10 cellular contexts compared by ENCODE assay signal in genomic region chr6:16591681-16592549, GRCh38.
DNase-seq lines count a peak whose midpoint lies in the region; ATAC-seq lines count a peak whose summit lies in the region.
"Had no signal": no experiment of that assay in that cellular context is flagged by ENCODE, and none has a peak within 500 bp of the region (broad histone marks: within the 10 kb centered on the region; RNA-seq: fewer than 3 reads in every experiment).

No MANE protein-coding gene starts in this region.

- peaks cover 25% of the 10 kb centered on the region for H3K4me1 Mint-ChIP-seq in activated CD8-positive, alpha-beta memory T cell treated with anti-CD3 and anti-CD28 coated beads, Interleukin-2, amount 10 ng/mL, durations not matched to agents 7 days and 5 days
- H3K4me1 Mint-ChIP-seq in stimulated activated naive CD8-positive, alpha-beta T cell treated with anti-CD3 and anti-CD28 coated beads, Interleukin-15, Interleukin-2, amounts not matched to agents 100 ng/mL and 50 ng/mL, for 24 hours (ENCODE audit: low read depth): peaks cover 30% of the 10 kb centered on the region

- peak overlapping the region; percentile 42 for H3K27ac Mint-ChIP-seq in activated CD8-positive, alpha-beta memory T cell treated with anti-CD3 and anti-CD28 coated beads, Interleukin-2, amount 10 ng/mL, durations not matched to agents 7 days and 5 days
- peak overlapping the region; percentile 83 for H3K27ac Mint-ChIP-seq in stimulated activated naive CD8-positive, alpha-beta T cell treated with anti-CD3 and anti-CD28 coated beads, Interleukin-15, Interleukin-2, amounts not matched to agents 100 ng/mL and 50 ng/mL, for 24 hours

- no peak overlapping the region for H3K9ac ChIP-seq in SK-N-MC (ENCODE audit: insufficient read length)

- peak overlapping the region; percentile 21; the same call in 1 of the 2 replicates for H3K4me3 ChIP-seq in SK-N-MC
- H3K4me3 ChIP-seq in HAP-1: no peak overlapping the region

- H3K27me3 ChIP-seq in HAP-1 (ENCODE audit: low read depth): no peaks in the 10 kb centered on the region
- H3K27me3 ChIP-seq: heart right ventricle had no signal

- in situ Hi-C loops in HAP-1 (cut with MboI; ENCODE audit: low sequenced_read_pairs): no loop called here

- no peak for DNase-seq in activated CD8-positive, alpha-beta memory T cell treated with anti-CD3 and anti-CD28 coated beads, Interleukin-2, amount 10 ng/mL, durations not matched to agents 7 days and 5 days
- DNase-seq in activated CD8-positive, alpha-beta memory T cell treated with anti-CD3 and anti-CD28 coated beads, Interleukin-2, amount 50 U/mL, for 48 hours: no peak
- DNase-seq in SK-N-MC (ENCODE audit: low read depth, low spot score): no peak
- no peak for DNase-seq in NCI-H2196 (lab: John Stamatoyannopoulos, UW; ENCODE audit: unreplicated experiment)
- no peak for DNase-seq in COLO829 (ENCODE audit: low spot score)
- no peak for DNase-seq in HAP-1 (ENCODE audit: low spot score in 2 of 2)
- DNase-seq: heart right ventricle had no signal

- H3K27me3 Mint-ChIP-seq in activated CD8-positive, alpha-beta memory T cell treated with anti-CD3 and anti-CD28 coated beads, Interleukin-2, amount 10 ng/mL, durations not matched to agents 7 days and 5 days: no peaks in the 10 kb centered on the region
- no peaks in the 10 kb centered on the region for H3K27me3 Mint-ChIP-seq in stimulated activated naive CD8-positive, alpha-beta T cell treated with anti-CD3 and anti-CD28 coated beads, Interleukin-15, Interleukin-2, amounts not matched to agents 100 ng/mL and 50 ng/mL, for 24 hours

- H3K4me3 Mint-ChIP-seq in activated CD8-positive, alpha-beta memory T cell treated with anti-CD3 and anti-CD28 coated beads, Interleukin-2, amount 10 ng/mL, durations not matched to agents 7 days and 5 days: no peak overlapping the region
- peak overlapping the region; percentile 48 for H3K4me3 Mint-ChIP-seq in stimulated activated naive CD8-positive, alpha-beta T cell treated with anti-CD3 and anti-CD28 coated beads, Interleukin-15, Interleukin-2, amounts not matched to agents 100 ng/mL and 50 ng/mL, for 24 hours

- H3K4me1 ChIP-seq in HAP-1: 0 out of 2 replicates have a peak, but pooled peaks cover 4% of the 10 kb centered on the region

- no peak for ATAC-seq in activated CD8-positive, alpha-beta memory T cell treated with anti-CD3 and anti-CD28 coated beads, Interleukin-2, amount 10 ng/mL, durations not matched to agents 7 days and 5 days
- ATAC-seq in HG02798 (IDR thresholded peaks at IDR 0.05; ENCODE audit: poor library complexity, unreplicated experiment): peak; percentile 78

- no peaks in the 10 kb centered on the region for H3K9me3 ChIP-seq in SK-N-MC (ENCODE audit: low read depth, low read length)
- H3K9me3 ChIP-seq in HAP-1: no peaks in the 10 kb centered on the region
- H3K9me3 ChIP-seq: heart right ventricle had no signal

- H3K9me3 Mint-ChIP-seq in activated CD8-positive, alpha-beta memory T cell treated with anti-CD3 and anti-CD28 coated beads, Interleukin-2, amount 10 ng/mL, durations not matched to agents 7 days and 5 days (ENCODE audit: low read depth): no peaks in the 10 kb centered on the region
- H3K9me3 Mint-ChIP-seq in stimulated activated naive CD8-positive, alpha-beta T cell treated with anti-CD3 and anti-CD28 coated beads, Interleukin-15, Interleukin-2, amounts not matched to agents 100 ng/mL and 50 ng/mL, for 24 hours: peaks cover 4% of the 10 kb centered on the region

- CTCF ChIA-PET in activated CD8-positive, alpha-beta memory T cell treated with anti-CD3 and anti-CD28 coated beads, Interleukin-2, amount 10 ng/mL, durations not matched to agents 7 days and 5 days (lab: Charles Lee): interaction anchor here (0.8 kb wide), 1 partner anchor 10 kb away, joined by 3 read pairs; no protein-coding TSS in a partner anchor

- peaks cover 22% of the 10 kb centered on the region for H3K36me3 Mint-ChIP-seq in activated CD8-positive, alpha-beta memory T cell treated with anti-CD3 and anti-CD28 coated beads, Interleukin-2, amount 10 ng/mL, durations not matched to agents 7 days and 5 days
- peaks cover 26% of the 10 kb centered on the region for H3K36me3 Mint-ChIP-seq in stimulated activated naive CD8-positive, alpha-beta T cell treated with anti-CD3 and anti-CD28 coated beads, Interleukin-15, Interleukin-2, amounts not matched to agents 100 ng/mL and 50 ng/mL, for 24 hours (ENCODE audit: low read depth)

- H3K27ac ChIP-seq in SK-N-MC: no peak overlapping the region
- H3K27ac ChIP-seq: C4-2B had no signal

- H3K36me3 ChIP-seq in SK-N-MC (ENCODE audit: insufficient read depth, low read length) (no peaks in the 10 kb centered on the region), HAP-1 (replicated peaks) (no peaks in the 10 kb centered on the region; the same call in 1 of the 2 replicates)
